20 cellular contexts compared by ENCODE assay signal in genomic region chr11:126475627-126475991, GRCh38.
A peak's percentile ranks its signal among the peaks of the same experiment; 100 is the strongest.
DNase-seq lines count a peak whose midpoint lies in the region; ATAC-seq and TF ChIP-seq lines count a peak whose summit lies in the region.
"Had no signal": no experiment of that assay in that cellular context is flagged by ENCODE, and none has a peak within 500 bp of the region (broad histone marks: within the 10 kb centered on the region; RNA-seq: fewer than 3 reads in every experiment).

No MANE protein-coding gene starts in this region.

- TF ChIP-seq POLR2A in upper lobe of left lung (IDR thresholded peaks at IDR 0.05) (no peak), adrenal gland (IDR thresholded peaks at IDR 0.05) (no peak)

- DNase-seq in heart right ventricle (no peak), Right ventricle myocardium superior (no peak), WERI-Rb-1 (no peak), dorsolateral prefrontal cortex (no peak), upper lobe of left lung (no peak), adrenal gland (no peak), NCI-H69 (lab: John Stamatoyannopoulos, UW) (no peak)
- no peak for DNase-seq in activated T-cell treated with anti-CD3 and anti-CD28 coated beads, Interleukin-2, amount 50 U/mL, for 1 hour
- DNase-seq: 8988T; CD4-positive, alpha-beta T cell; DMS153; GDM1; MV-4-11; NCI-H187 treated with DMSO at 0.1 percent for 48 hours; PC-3; RPMI8226 had no signal

- ATAC-seq in heart right ventricle, result no peak
- ATAC-seq in Right ventricle myocardium superior (ENCODE audit: poor library complexity), result no peak
- no peak for ATAC-seq in upper lobe of left lung (ENCODE audit: low FRiP score in 2 of 2)
- ATAC-seq: GM12878, GM23338, HCT116, PC-3 had no signal

- 81 to 84% methylated on average over 10 of the region's 10 CpGs for WGBS in heart right ventricle, 2 donors
- WGBS in upper lobe of left lung, 2 donors, result 71 to 90% methylated on average over 2 to 10 of the region's 10 CpGs
- WGBS in adrenal gland, 4 donors, result 84 to 90% (median 86%) methylated on average over 2 to 10 of the region's 10 CpGs

- no peaks in the 10 kb centered on the region for H3K36me3 ChIP-seq in heart right ventricle
- H3K36me3 ChIP-seq in WERI-Rb-1, result no peaks in the 10 kb centered on the region
- H3K36me3 ChIP-seq in upper lobe of left lung, result no peaks in the 10 kb centered on the region
- no peaks in the 10 kb centered on the region for H3K36me3 ChIP-seq in adrenal gland (replicated peaks in 1 of 2)

- TF ChIP-seq EP300 in upper lobe of left lung (IDR thresholded peaks at IDR 0.05), result no peak

- H3K9me3 ChIP-seq in heart right ventricle (no peaks in the 10 kb centered on the region), WERI-Rb-1 (ENCODE audit: severe bottlenecking) (no peaks in the 10 kb centered on the region), upper lobe of left lung (no peaks in the 10 kb centered on the region), adrenal gland (replicated peaks in 1 of 3) (no peaks in the 10 kb centered on the region)

- intact Hi-C loops in heart right ventricle (cut with DNase I), result loop anchor here in 1 of 10 donors (5.0 kb wide), 2 partner anchors 33 to 163 kb away; no protein-coding TSS in a partner anchor
- intact Hi-C loops in Right ventricle myocardium superior (cut with DNase I), result loop anchor here (5.0 kb wide), 1 partner anchor 33 kb away; no protein-coding TSS in a partner anchor
- intact Hi-C loops in dorsolateral prefrontal cortex (cut with DNase I), result no loop called here
- intact Hi-C loops in adrenal gland (cut with DNase I), result loop anchor here in 1 of 2 donors (5.0 kb wide), 2 partner anchors 38 to 163 kb away; no protein-coding TSS in a partner anchor

- H3K27me3 ChIP-seq in heart right ventricle (no peaks in the 10 kb centered on the region), WERI-Rb-1 (ENCODE audit: insufficient read depth, low read depth, severe bottlenecking) (no peaks in the 10 kb centered on the region), dorsolateral prefrontal cortex (no peaks in the 10 kb centered on the region), upper lobe of left lung (no peaks in the 10 kb centered on the region), adrenal gland (no peaks in the 10 kb centered on the region)

- H3K4me3 ChIP-seq in heart right ventricle (no peak overlapping the region), WERI-Rb-1 (ENCODE audit: low read depth, low read length) (no peak overlapping the region), dorsolateral prefrontal cortex (no peak overlapping the region), upper lobe of left lung (no peak overlapping the region), adrenal gland (no peak overlapping the region)
- H3K4me3 ChIP-seq: GM12878, GM23338 had no signal

- H3K27ac ChIP-seq in heart right ventricle (peak overlapping the region in 7 of 10 donors; percentile 0 to 64 (median 34)), WERI-Rb-1 (peak overlapping the region; percentile 47), dorsolateral prefrontal cortex (peak overlapping the region in 40 of 59 donors; percentile 22 to 72 (median 58)), upper lobe of left lung (peak overlapping the region; percentile 38 to 87 (median 65)), adrenal gland (peak overlapping the region in 2 of 5 donors; percentile 34 to 62)
- H3K27ac ChIP-seq: KMS-11 had no signal

- peaks cover 0 to 22% (median 14%) of the 10 kb centered on the region in 9 donors for H3K4me1 ChIP-seq in heart right ventricle
- H3K4me1 ChIP-seq in upper lobe of left lung, result peaks cover 13 to 29% (median 18%) of the 10 kb centered on the region in 4 donors
- peaks cover 10 to 11% of the 10 kb centered on the region in 2 donors for H3K4me1 ChIP-seq in adrenal gland (replicated peaks in 1 of 2)

- TF ChIP-seq CTCF in heart right ventricle (IDR thresholded peaks at IDR 0.05) (no peak), WERI-Rb-1 (IDR thresholded peaks at IDR 0.05; ENCODE audit: low read depth, low read length) (no peak), dorsolateral prefrontal cortex (IDR thresholded peaks at IDR 0.05 in 54 of 56, conservative IDR thresholded peaks at IDR 0.05 in 2 of 56; ENCODE audit: low read depth in 1 of 56, partially characterized antibody in 56 of 56) (no peak), upper lobe of left lung (IDR thresholded peaks at IDR 0.05) (no peak), adrenal gland (IDR thresholded peaks at IDR 0.05) (no peak)
